ENCODE assay signal across 8 cellular contexts in genomic region chr10:12196531-12197211, GRCh38. TPM values are rescaled to one million over a fixed set of nuclear protein-coding genes. Genes with fewer than 3 reads are reported as not detected.
DNase-seq lines count a peak whose midpoint lies in the region; ATAC-seq, FAIRE-seq and TF ChIP-seq lines count a peak whose summit lies in the region.

No MANE protein-coding gene starts in this region.

- peaks cover 19% of the 10 kb centered on the region for H3K79me1 ChIP-seq in mesendoderm (ENCODE audit: low read length)

- H3K27ac ChIP-seq in A549 (peak overlapping the region; percentile 87 to 94), mesendoderm (ENCODE audit: low read depth, low read length) (peak overlapping the region; percentile 39)

- TF ChIP-seq CTCF in A549 (IDR thresholded peaks at IDR 0.05): no peak
- TF ChIP-seq CTCF in astrocyte of the cerebellum (IDR thresholded peaks at IDR 0.05; ENCODE audit: low read depth, low read length, missing control alignments): no peak

- no peak overlapping the region for H4K5ac ChIP-seq in mesendoderm (ENCODE audit: low read length)

- no peak overlapping the region for H4K8ac ChIP-seq in mesendoderm (ENCODE audit: low read depth, low read length)

- ATAC-seq in A549 (no peak; a peak in 1 of 6 replicates), HG02943 (IDR thresholded peaks at IDR 0.05; ENCODE audit: low read depth, unreplicated experiment) (peak; percentile 14), HG02981 (IDR thresholded peaks at IDR 0.05; ENCODE audit: unreplicated experiment) (no peak), HG02763 (IDR thresholded peaks at IDR 0.05; ENCODE audit: unreplicated experiment) (no peak)

- no peak for TF ChIP-seq EP300 in A549 (IDR thresholded peaks at IDR 0.05)

- H3K4ac ChIP-seq in mesendoderm (ENCODE audit: low read depth, low read length): peak overlapping the region; percentile 0

- H3K56ac ChIP-seq in mesendoderm (ENCODE audit: low read length): peak overlapping the region; percentile 97

- H3K36me3 ChIP-seq in mesendoderm (ENCODE audit: control insufficient read depth, insufficient read depth, low read length): peaks cover 2% of the 10 kb centered on the region

- peak overlapping the region; percentile 95 for H3K9ac ChIP-seq in mesendoderm (ENCODE audit: low read length)

- H3K79me2 ChIP-seq in mesendoderm (ENCODE audit: control insufficient read depth, insufficient read depth, low read length): peaks cover 58% of the 10 kb centered on the region

- CTCF ChIA-PET in A549 (lab: Yijun Ruan, JAX): interaction anchor here (0.8 to 2.2 kb wide), 4 partner anchors 18 to 514 kb away, joined by 3 to 14 read pairs (median 3); no protein-coding TSS in a partner anchor

- POLR2A ChIA-PET in A549 (lab: Yijun Ruan, JAX): interaction anchor here (0.6 to 1.3 kb wide), 5 partner anchors 32 to 840 kb away, joined by 3 to 5 read pairs (median 4); no protein-coding TSS in a partner anchor

- DNase-seq in A549 (ENCODE audit: low read depth in 1 of 2, low spot score in 1 of 2): no peak
- DNase-seq in astrocyte of the cerebellum (ENCODE audit: low read depth): no peak
- no peak for DNase-seq in mesendoderm
- no peak for DNase-seq in AML-193 (lab: John Stamatoyannopoulos, UW)
- DNase-seq in COLO668 (lab: John Stamatoyannopoulos, UW; ENCODE audit: unreplicated experiment): no peak

- H3K4me1 ChIP-seq in A549: peaks cover 29% of the 10 kb centered on the region
- no peaks in the 10 kb centered on the region for H3K4me1 ChIP-seq in mesendoderm (ENCODE audit: control insufficient read depth, low read depth, low read length)

- H3K27me3 ChIP-seq in mesendoderm (ENCODE audit: insufficient read depth, low read length, poor library complexity): no peaks in the 10 kb centered on the region

- no peak overlapping the region for H2BK5ac ChIP-seq in mesendoderm (ENCODE audit: low read length)

- H2AK5ac ChIP-seq in mesendoderm (ENCODE audit: low read length): peak overlapping the region; percentile 1

- no peak overlapping the region for H2BK120ac ChIP-seq in mesendoderm (ENCODE audit: low read depth, low read length)

- WGBS in A549 (ENCODE audit: missing lambda C conversion rate): 3% methylated on average over 15 of the region's 15 CpGs
- WGBS in mesendoderm (ENCODE audit: extremely low coverage, insufficient coverage, low lambda C conversion rate): 100% methylated on average over 2 of the region's 15 CpGs

- peak overlapping the region; percentile 77 for H3K4me3 ChIP-seq in A549
- H3K4me3 ChIP-seq in astrocyte of the cerebellum (ENCODE audit: low read depth, low read length): peak overlapping the region; percentile 93
- H3K4me3 ChIP-seq in mesendoderm (ENCODE audit: low read length): peak overlapping the region; percentile 99

- H3K9me3 ChIP-seq in A549: no peaks in the 10 kb centered on the region

- no peak overlapping the region for H3K18ac ChIP-seq in mesendoderm (ENCODE audit: low read length)

- no peak for FAIRE-seq in A549 (lab: Jason Lieb, UNC)

- H2BK15ac ChIP-seq in mesendoderm (replicated peaks; ENCODE audit: low read depth): no peak overlapping the region

- H3K4me2 ChIP-seq in A549 (peak overlapping the region; percentile 78), mesendoderm (ENCODE audit: low read length) (peak overlapping the region; percentile 69)

- no peak for TF ChIP-seq RAD21 in A549 (conservative IDR thresholded peaks at IDR 0.05 in 1 of 2, IDR thresholded peaks at IDR 0.05 in 1 of 2)

- in situ Hi-C loops in astrocyte of the cerebellum (cut with HindIII; ENCODE audit: low sequenced_read_pairs): no loop called here

- H3K23ac ChIP-seq in mesendoderm (ENCODE audit: low read length): no peak overlapping the region

- no peak for TF ChIP-seq POLR2A in A549 (IDR thresholded peaks at IDR 0.05; ENCODE audit: low read length)

TF ChIP-seq in A549, 52 proteins besides CTCF, POLR2A, EP300 and RAD21:
- TF ChIP-seq RCOR1 (IDR thresholded peaks at IDR 0.05; ENCODE audit: low read depth, low read length): no peak
- no peak for TF ChIP-seq TFCP2L1 (CRISPR knock-in tag; IDR thresholded peaks at IDR 0.05)
- TF ChIP-seq RARB (CRISPR knock-in tag; IDR thresholded peaks at IDR 0.05): no peak
- TF ChIP-seq ZFP36 (IDR thresholded peaks at IDR 0.05; ENCODE audit: borderline replicate concordance, partially characterized antibody): no peak
- TF ChIP-seq ZNF302 (CRISPR knock-in tag; IDR thresholded peaks at IDR 0.05): no peak
- no peak for TF ChIP-seq FOSL2 (IDR thresholded peaks at IDR 0.05)
- no peak for TF ChIP-seq FOSL2 (CRISPR knock-in tag; IDR thresholded peaks at IDR 0.05)

RNA-seq across cellular contexts. Expression of gene CDC123, which starts 0.7 kb away (rescaled TPM):
- polyA plus RNA-seq in A549 (2011; rRNA removed): 164 and 193 TPM in 2 replicates
- 134 and 146 TPM in 2 replicates for polyA plus RNA-seq in A549 (2012; cell fraction: cytosol; rRNA removed)
- 52.2 and 53.9 TPM in 2 replicates for polyA plus RNA-seq in A549 (2012; cell fraction: nucleus; rRNA removed)
- 192 to 196 TPM (median 195 TPM) in 3 replicates for polyA plus RNA-seq in A549 (2017; fragmentation: RNase III; extraction: RNeasy Plus Mini Kit Qiagen cat#74134 plus additional on column Dnase treatment)
- polyA minus RNA-seq in A549 (2011; rRNA and poly(A)+ RNA removed): 281 and 294 TPM in 2 replicates
- 256 TPM for polyA plus RNA-seq in mesendoderm (2013, experiment 1 of 2)
- 264 TPM for polyA plus RNA-seq in mesendoderm (2013, experiment 2 of 2)

RNA-seq across cellular contexts. Expression of gene NUDT5, which starts 1.0 kb away (rescaled TPM):
- polyA plus RNA-seq in A549 (2011; rRNA removed) (146 and 158 TPM in 2 replicates), A549 (2017; fragmentation: RNase III; extraction: RNeasy Plus Mini Kit Qiagen cat#74134 plus additional on column Dnase treatment) (190 to 213 TPM (median 191 TPM) in 3 replicates)
- polyA plus RNA-seq in A549 (2012; cell fraction: cytosol; rRNA removed): 103 and 114 TPM in 2 replicates
- polyA plus RNA-seq in A549 (2012; cell fraction: nucleus; rRNA removed): 44.3 and 81.7 TPM in 2 replicates
- polyA minus RNA-seq in A549 (2011; rRNA and poly(A)+ RNA removed): 53.0 and 54.0 TPM in 2 replicates
- polyA plus RNA-seq in mesendoderm (2013, experiment 1 of 2): 96.2 TPM
- 102 TPM for polyA plus RNA-seq in mesendoderm (2013, experiment 2 of 2)
